ENCODE assay signal across 1 cellular context in genomic region chr5:172941067-172941516, GRCh38.
TF ChIP-seq lines count a peak whose summit lies in the region.

No MANE protein-coding gene starts in this region.

TF ChIP-seq in A549, 52 proteins besides CTCF, POLR2A, EP300 and RAD21 (continued from another document):
- TF ChIP-seq REST (IDR thresholded peaks at IDR 0.05) = no peak
- no peak for TF ChIP-seq ESRRA (IDR thresholded peaks at IDR 0.05; ENCODE audit: borderline replicate concordance, low read length)
- TF ChIP-seq CEBPB (IDR thresholded peaks at IDR 0.05) = no peak
- TF ChIP-seq MAZ (IDR thresholded peaks at IDR 0.05; ENCODE audit: borderline replicate concordance, low read depth, low read length) = no peak
- no peak for TF ChIP-seq USF2 (IDR thresholded peaks at IDR 0.05)
- no peak for TF ChIP-seq FOXS1 (CRISPR knock-in tag; IDR thresholded peaks at IDR 0.05)
- TF ChIP-seq PBX3 (IDR thresholded peaks at IDR 0.05) = no peak
- TF ChIP-seq PHF8 (IDR thresholded peaks at IDR 0.05; ENCODE audit: borderline replicate concordance, low read depth) = no peak
- TF ChIP-seq ELK1 (IDR thresholded peaks at IDR 0.05; ENCODE audit: low read depth, low read length) = no peak
